Comparison of ENCODE assay signal across 22 cellular contexts in genomic region chr19:56161534-56161933, GRCh38. TPM values are rescaled to one million over a fixed set of nuclear protein-coding genes. Genes with fewer than 3 reads are reported as not detected.
"Had no signal": no experiment of that assay in that cellular context is flagged by ENCODE, and none has a peak within 500 bp of the region (broad histone marks: within the 10 kb centered on the region; RNA-seq: fewer than 3 reads in every experiment).

No MANE protein-coding gene starts in this region.

- H3K4me1 ChIP-seq: breast epithelium had no signal

- H3K4me3 ChIP-seq: breast epithelium, SK-N-MC had no signal

- H3K27me3 ChIP-seq: breast epithelium had no signal

- DNase-seq: activated CD4-positive, alpha-beta T cell treated with anti-CD3 and anti-CD28 coated beads, Interleukin-2, amount 10 ng/mL, durations not matched to agents 7 days and 5 days; activated CD4-positive, CD25-positive, alpha-beta regulatory T cell; activated CD8-positive, alpha-beta memory T cell treated with anti-CD3 and anti-CD28 coated beads for 24 hours; activated effector memory CD4-positive, alpha-beta T cell treated with anti-CD3 and anti-CD28 coated beads, Interleukin-2, amount 50 U/mL, for 16 hours; activated naive CD4-positive, alpha-beta T cell treated with anti-CD3 and anti-CD28 coated beads, Interleukin-2, amount 10 ng/mL, durations not matched to agents 7 days and 5 days; activated T-cell treated with anti-CD3 and anti-CD28 coated beads, Interleukin-2, amount 50 U/mL, for 4 hours; aorta; NCI-H2029; NCI-H345; NCI-H510A; NCI-H526 treated with DMSO at 0.1 percent for 48 hours; NCI-H82; T-helper 1 cell had no signal

- H3K9me3 ChIP-seq: breast epithelium had no signal

- H3K27ac ChIP-seq: breast epithelium, SK-N-MC, VCaP had no signal

- ATAC-seq: Right ventricle myocardium inferior had no signal

RNA-seq across cellular contexts. Expression of gene GALP, which starts 14.3 kb away (rescaled TPM):
- total RNA-seq: activated CD4-positive, alpha-beta memory T cell treated with anti-CD3 and anti-CD28 coated beads for 36 hours; activated CD4-positive, alpha-beta T cell treated with anti-CD3 and anti-CD28 coated beads, Interleukin-2, amount 10 ng/mL, durations not matched to agents 7 days and 5 days; activated T-cell treated with anti-CD3 and anti-CD28 coated beads, Interleukin-2, amount 50 U/mL, for 4 hours; aorta; breast epithelium; cerebellum; OCI-LY7; Right ventricle myocardium inferior; RPMI7951; T-helper 2 cell treated with Interferon-gamma antibody and Interleukin-4, amounts not matched to agents 100 ng/mL and 5 ng/mL, for 36 hours had no signal
- polyA plus RNA-seq: aorta had no signal

RNA-seq across cellular contexts. Expression of gene ZSCAN5B, which starts 36.0 kb away (rescaled TPM):
- total RNA-seq: activated CD4-positive, alpha-beta memory T cell treated with anti-CD3 and anti-CD28 coated beads for 36 hours; activated CD4-positive, alpha-beta T cell treated with anti-CD3 and anti-CD28 coated beads, Interleukin-2, amount 10 ng/mL, durations not matched to agents 7 days and 5 days; activated T-cell treated with anti-CD3 and anti-CD28 coated beads, Interleukin-2, amount 50 U/mL, for 4 hours; aorta; breast epithelium; cerebellum; OCI-LY7; Right ventricle myocardium inferior; RPMI7951; T-helper 2 cell treated with Interferon-gamma antibody and Interleukin-4, amounts not matched to agents 100 ng/mL and 5 ng/mL, for 36 hours had no signal
- polyA plus RNA-seq: aorta had no signal

RNA-seq across cellular contexts. Expression of gene ZSCAN5C, which starts 40.5 kb away (rescaled TPM):
- total RNA-seq: activated CD4-positive, alpha-beta memory T cell treated with anti-CD3 and anti-CD28 coated beads for 36 hours; activated CD4-positive, alpha-beta T cell treated with anti-CD3 and anti-CD28 coated beads, Interleukin-2, amount 10 ng/mL, durations not matched to agents 7 days and 5 days; activated T-cell treated with anti-CD3 and anti-CD28 coated beads, Interleukin-2, amount 50 U/mL, for 4 hours; aorta; breast epithelium; cerebellum; OCI-LY7; Right ventricle myocardium inferior; RPMI7951; T-helper 2 cell treated with Interferon-gamma antibody and Interleukin-4, amounts not matched to agents 100 ng/mL and 5 ng/mL, for 36 hours had no signal
- polyA plus RNA-seq: aorta had no signal
